1 cellular context compared by ENCODE assay signal in the genomic region with DNA sequence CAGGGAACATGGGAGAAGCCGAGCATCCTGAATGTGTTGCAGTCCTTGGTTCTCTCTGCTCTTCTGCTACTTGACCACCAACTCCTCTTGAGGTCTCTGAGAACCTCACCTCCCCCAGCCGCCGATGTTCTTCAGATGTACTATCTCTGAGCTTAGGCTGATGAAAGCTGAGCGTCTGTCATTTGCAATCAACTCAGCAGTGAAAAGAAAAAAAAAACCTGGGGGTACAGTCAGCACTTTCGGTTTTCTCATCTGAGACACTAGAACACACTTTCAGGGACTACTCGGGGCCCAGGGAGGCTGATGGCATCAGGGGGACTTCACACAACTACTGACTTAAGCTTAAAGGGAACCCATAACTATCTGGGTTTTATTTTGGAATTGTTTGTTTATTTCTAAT.
TF ChIP-seq lines count a peak whose summit lies in the region.

No MANE protein-coding gene starts in this region.

TF ChIP-seq in GM12878, 131 proteins besides CTCF, POLR2A, EP300 and RAD21:
- TF ChIP-seq HDAC6 (IDR thresholded peaks at IDR 0.05; ENCODE audit: unreplicated experiment) (no peak), RELA (IDR thresholded peaks at IDR 0.05; ENCODE audit: borderline replicate concordance, partially characterized antibody) (no peak), POU2F2 (IDR thresholded peaks at IDR 0.05; ENCODE audit: borderline replicate concordance, low read depth, low read length) (no peak), ZNF274 (IDR thresholded peaks at IDR 0.05; ENCODE audit: insufficient read depth, insufficient read length) (no peak), SREBF1 (IDR thresholded peaks at IDR 0.05; ENCODE audit: low read length) (no peak), JUND (IDR thresholded peaks at IDR 0.05; ENCODE audit: low read depth, low read length) (no peak), ZNF217 (IDR thresholded peaks at IDR 0.05) (no peak), TBL1XR1 (IDR thresholded peaks at IDR 0.05; ENCODE audit: low read depth, low read length) (no peak), SIN3A (IDR thresholded peaks at IDR 0.05; ENCODE audit: low read depth, low read length) (no peak), SMAD5 (IDR thresholded peaks at IDR 0.05; ENCODE audit: low read depth) (no peak), NFXL1 (IDR thresholded peaks at IDR 0.05; ENCODE audit: borderline replicate concordance) (no peak), YBX1 (IDR thresholded peaks at IDR 0.05) (no peak), HDAC2 (IDR thresholded peaks at IDR 0.05) (no peak), BRCA1 (IDR thresholded peaks at IDR 0.05; ENCODE audit: low read depth, low read length) (no peak), BACH1 (IDR thresholded peaks at IDR 0.05; ENCODE audit: borderline replicate concordance) (no peak)
- TF ChIP-seq, protein P1, sequence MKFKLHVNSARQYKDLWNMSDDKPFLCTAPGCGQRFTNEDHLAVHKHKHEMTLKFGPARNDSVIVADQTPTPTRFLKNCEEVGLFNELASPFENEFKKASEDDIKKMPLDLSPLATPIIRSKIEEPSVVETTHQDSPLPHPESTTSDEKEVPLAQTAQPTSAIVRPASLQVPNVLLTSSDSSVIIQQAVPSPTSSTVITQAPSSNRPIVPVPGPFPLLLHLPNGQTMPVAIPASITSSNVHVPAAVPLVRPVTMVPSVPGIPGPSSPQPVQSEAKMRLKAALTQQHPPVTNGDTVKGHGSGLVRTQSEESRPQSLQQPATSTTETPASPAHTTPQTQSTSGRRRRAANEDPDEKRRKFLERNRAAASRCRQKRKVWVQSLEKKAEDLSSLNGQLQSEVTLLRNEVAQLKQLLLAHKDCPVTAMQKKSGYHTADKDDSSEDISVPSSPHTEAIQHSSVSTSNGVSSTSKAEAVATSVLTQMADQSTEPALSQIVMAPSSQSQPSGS (IDR thresholded peaks at IDR 0.05; ENCODE audit: low read length) = no peak
- TF ChIP-seq, protein P2, sequence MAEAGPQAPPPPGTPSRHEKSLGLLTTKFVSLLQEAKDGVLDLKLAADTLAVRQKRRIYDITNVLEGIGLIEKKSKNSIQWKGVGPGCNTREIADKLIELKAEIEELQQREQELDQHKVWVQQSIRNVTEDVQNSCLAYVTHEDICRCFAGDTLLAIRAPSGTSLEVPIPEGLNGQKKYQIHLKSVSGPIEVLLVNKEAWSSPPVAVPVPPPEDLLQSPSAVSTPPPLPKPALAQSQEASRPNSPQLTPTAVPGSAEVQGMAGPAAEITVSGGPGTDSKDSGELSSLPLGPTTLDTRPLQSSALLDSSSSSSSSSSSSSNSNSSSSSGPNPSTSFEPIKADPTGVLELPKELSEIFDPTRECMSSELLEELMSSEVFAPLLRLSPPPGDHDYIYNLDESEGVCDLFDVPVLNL (IDR thresholded peaks at IDR 0.05; ENCODE audit: low read depth, low read length) = no peak
- TF ChIP-seq, protein P3, sequence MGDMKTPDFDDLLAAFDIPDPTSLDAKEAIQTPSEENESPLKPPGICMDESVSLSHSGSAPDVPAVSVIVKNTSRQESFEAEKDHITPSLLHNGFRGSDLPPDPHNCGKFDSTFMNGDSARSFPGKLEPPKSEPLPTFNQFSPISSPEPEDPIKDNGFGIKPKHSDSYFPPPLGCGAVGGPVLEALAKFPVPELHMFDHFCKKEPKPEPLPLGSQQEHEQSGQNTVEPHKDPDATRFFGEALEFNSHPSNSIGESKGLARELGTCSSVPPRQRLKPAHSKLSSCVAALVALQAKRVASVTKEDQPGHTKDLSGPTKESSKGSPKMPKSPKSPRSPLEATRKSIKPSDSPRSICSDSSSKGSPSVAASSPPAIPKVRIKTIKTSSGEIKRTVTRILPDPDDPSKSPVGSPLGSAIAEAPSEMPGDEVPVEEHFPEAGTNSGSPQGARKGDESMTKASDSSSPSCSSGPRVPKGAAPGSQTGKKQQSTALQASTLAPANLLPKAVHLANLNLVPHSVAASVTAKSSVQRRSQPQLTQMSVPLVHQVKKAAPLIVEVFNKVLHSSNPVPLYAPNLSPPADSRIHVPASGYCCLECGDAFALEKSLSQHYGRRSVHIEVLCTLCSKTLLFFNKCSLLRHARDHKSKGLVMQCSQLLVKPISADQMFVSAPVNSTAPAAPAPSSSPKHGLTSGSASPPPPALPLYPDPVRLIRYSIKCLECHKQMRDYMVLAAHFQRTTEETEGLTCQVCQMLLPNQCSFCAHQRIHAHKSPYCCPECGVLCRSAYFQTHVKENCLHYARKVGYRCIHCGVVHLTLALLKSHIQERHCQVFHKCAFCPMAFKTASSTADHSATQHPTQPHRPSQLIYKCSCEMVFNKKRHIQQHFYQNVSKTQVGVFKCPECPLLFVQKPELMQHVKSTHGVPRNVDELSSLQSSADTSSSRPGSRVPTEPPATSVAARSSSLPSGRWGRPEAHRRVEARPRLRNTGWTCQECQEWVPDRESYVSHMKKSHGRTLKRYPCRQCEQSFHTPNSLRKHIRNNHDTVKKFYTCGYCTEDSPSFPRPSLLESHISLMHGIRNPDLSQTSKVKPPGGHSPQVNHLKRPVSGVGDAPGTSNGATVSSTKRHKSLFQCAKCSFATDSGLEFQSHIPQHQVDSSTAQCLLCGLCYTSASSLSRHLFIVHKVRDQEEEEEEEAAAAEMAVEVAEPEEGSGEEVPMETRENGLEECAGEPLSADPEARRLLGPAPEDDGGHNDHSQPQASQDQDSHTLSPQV (IDR thresholded peaks at IDR 0.05) = no peak
TF ChIP-seq in GM12878: peak in this region for 0.
